ENCODE assay signal across 9 cellular contexts in the genomic region with DNA sequence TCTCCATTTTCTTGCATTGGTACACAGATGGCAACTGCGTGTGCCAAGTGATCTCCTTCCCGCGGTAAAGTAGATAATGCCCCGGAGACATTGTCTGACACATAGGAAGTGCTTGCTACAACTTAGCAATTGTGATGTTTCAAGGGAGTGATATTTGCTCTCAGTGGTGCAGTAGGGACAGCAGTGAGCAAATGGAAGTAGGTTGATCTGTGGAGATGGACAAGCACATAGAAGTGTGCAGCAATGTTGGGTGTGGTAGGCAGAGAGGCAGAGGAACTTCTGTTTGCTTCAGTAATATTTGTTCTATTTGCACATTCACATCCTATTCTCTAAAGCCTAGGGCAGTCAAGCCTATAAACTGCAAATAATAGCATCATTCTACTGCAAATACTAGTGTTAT.
"Had no signal": no experiment of that assay in that cellular context is flagged by ENCODE, and none has a peak within 500 bp of the region (broad histone marks: within the 10 kb centered on the region; RNA-seq: fewer than 3 reads in every experiment).

No MANE protein-coding gene starts in this region.

- H2AFZ ChIP-seq: GM23338 had no signal

- FAIRE-seq: K562 had no signal

- H3K4me1 ChIP-seq: HAP-1 had no signal

- H3K9me3 Mint-ChIP-seq: GM23338 had no signal

- H3K4me2 ChIP-seq: GM23338 had no signal

- ATAC-seq: GM23338, HCT116, K562 had no signal

- H3K4me3 Mint-ChIP-seq: GM23338, HFFc6 had no signal

- H3K27ac Mint-ChIP-seq: GM23338, HFFc6 had no signal

- DNase-seq: H7, HFFc6, IMR-90, KG1 had no signal

- H3K4me3 ChIP-seq: GM23338, HAP-1, K562 had no signal

- H3K36me3 ChIP-seq: HAP-1 had no signal

- H3K9me3 ChIP-seq: HAP-1 had no signal

- H3K27ac ChIP-seq: HL-60 had no signal
